17 cellular contexts compared by ENCODE assay signal in the genomic region with DNA sequence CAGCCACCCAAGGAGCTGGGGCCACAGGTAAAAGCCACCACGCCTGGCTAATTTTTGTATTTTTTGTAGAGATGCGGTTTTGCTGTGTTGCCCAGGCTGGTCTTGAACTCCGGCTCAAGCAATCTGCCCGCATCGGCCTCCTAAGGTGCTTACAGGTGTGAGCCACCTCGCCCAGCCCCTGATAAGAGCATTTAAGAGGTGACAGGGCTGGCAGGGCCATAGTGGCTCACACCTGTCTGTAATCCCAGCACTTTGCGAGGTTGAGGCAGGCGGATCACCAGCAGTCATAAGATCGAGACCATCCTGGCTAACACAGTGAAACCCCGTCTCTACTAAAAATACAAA. TPM values are rescaled to one million over a fixed set of nuclear protein-coding genes. Genes with fewer than 3 reads are reported as not detected.
DNase-seq lines count a peak whose midpoint lies in the region; ATAC-seq and TF ChIP-seq lines count a peak whose summit lies in the region.
"Had no signal": no experiment of that assay in that cellular context is flagged by ENCODE, and none has a peak within 500 bp of the region (broad histone marks: within the 10 kb centered on the region; RNA-seq: fewer than 3 reads in every experiment).

No MANE protein-coding gene starts in this region.

- H4K20me1 ChIP-seq in DOHH2 (ENCODE audit: control insufficient read depth, insufficient read depth, low read depth, low read length), result no peaks in the 10 kb centered on the region
- H4K20me1 ChIP-seq in GM23338 (replicated peaks; ENCODE audit: insufficient read depth), result no peaks in the 10 kb centered on the region

- no peaks in the 10 kb centered on the region for H3K27me3 ChIP-seq in A673 (replicated peaks; ENCODE audit: insufficient read depth, low read depth, low read length, poor library complexity)
- H3K27me3 ChIP-seq in DOHH2 (ENCODE audit: control insufficient read depth, low read length), result no peaks in the 10 kb centered on the region
- no peaks in the 10 kb centered on the region for H3K27me3 ChIP-seq in mononuclear cell (ENCODE audit: insufficient read depth, low read length)
- H3K27me3 ChIP-seq in GM23338 (ENCODE audit: insufficient read depth), result no peaks in the 10 kb centered on the region
- no peaks in the 10 kb centered on the region for H3K27me3 ChIP-seq in esophagus squamous epithelium
- H3K27me3 ChIP-seq: gastrocnemius medialis, neural progenitor cell had no signal

- no TSS peak for BruUV-seq in A673 (replicated peaks; lab: Mats Ljungman, UMichigan)

- peaks cover 10% of the 10 kb centered on the region for H3K36me3 Mint-ChIP-seq in activated CD4-positive, alpha-beta memory T cell treated with anti-CD3 and anti-CD28 coated beads, Interleukin-2, amount 10 ng/mL, durations not matched to agents 7 days and 5 days (ENCODE audit: low read depth)
- peaks cover 13% of the 10 kb centered on the region; the same call in 2 of the 3 replicates for H3K36me3 Mint-ChIP-seq in GM23338 (ENCODE audit: low read depth)

- H3F3A ChIP-seq in DOHH2 (ENCODE audit: control insufficient read depth, insufficient read depth) (peaks cover 12% of the 10 kb centered on the region), GM23338 (replicated peaks; ENCODE audit: low read depth) (no peaks in the 10 kb centered on the region; the same call in 1 of the 2 replicates)

- H3K9me3 ChIP-seq in A673 (ENCODE audit: low read depth, low read length, poor library complexity, severe bottlenecking), result no peaks in the 10 kb centered on the region
- no peaks in the 10 kb centered on the region for H3K9me3 ChIP-seq in DOHH2 (ENCODE audit: control insufficient read depth, insufficient read depth, low read length)
- no peaks in the 10 kb centered on the region for H3K9me3 ChIP-seq in mononuclear cell (ENCODE audit: low read depth, low read length)
- H3K9me3 ChIP-seq in esophagus squamous epithelium, result no peaks in the 10 kb centered on the region
- H3K9me3 ChIP-seq: gastrocnemius medialis had no signal

- peaks cover 12% of the 10 kb centered on the region for H3K4me1 ChIP-seq in A673 (ENCODE audit: insufficient read depth, low read length, poor library complexity, severe bottlenecking)
- peaks cover 51% of the 10 kb centered on the region for H3K4me1 ChIP-seq in DOHH2 (ENCODE audit: control insufficient read depth, low read length)
- H3K4me1 ChIP-seq in mononuclear cell (ENCODE audit: insufficient read depth, low read length), result peaks cover 22% of the 10 kb centered on the region
- H3K4me1 ChIP-seq in GM23338 (ENCODE audit: insufficient read depth), result no peaks in the 10 kb centered on the region
- no peaks in the 10 kb centered on the region for H3K4me1 ChIP-seq in esophagus squamous epithelium

- H3K27ac ChIP-seq in A673 (ENCODE audit: low read depth, low read length, poor library complexity, severe bottlenecking) (peak overlapping the region; percentile 42), DOHH2 (ENCODE audit: low read depth, low read length) (peak overlapping the region; percentile 81), GM23338 (ENCODE audit: low read depth) (no peak overlapping the region), esophagus squamous epithelium (peak overlapping the region in 1 of 4 donors; percentile 2)
- H3K27ac ChIP-seq: neural progenitor cell had no signal

- POLR2A ChIA-PET in A673 (lab: Charles Lee; ENCODE audit: low non-redundant PET), result no interaction called here
- POLR2A ChIA-PET in activated CD4-positive, alpha-beta memory T cell treated with anti-CD3 and anti-CD28 coated beads, Interleukin-2, amount 10 ng/mL, durations not matched to agents 7 days and 5 days (lab: Charles Lee), result interaction anchor here (1.0 to 2.1 kb wide), 2 partner anchors 9 to 17 kb away, joined by 3 to 19 read pairs; a partner anchor contains a TSS

- H2AFZ ChIP-seq in GM23338, result no peak overlapping the region
- H2AFZ ChIP-seq: neural progenitor cell had no signal

- no peak overlapping the region for H3K4me3 Mint-ChIP-seq in activated CD4-positive, alpha-beta memory T cell treated with anti-CD3 and anti-CD28 coated beads, Interleukin-2, amount 10 ng/mL, durations not matched to agents 7 days and 5 days
- H3K4me3 Mint-ChIP-seq in GM23338, result no peak overlapping the region
- H3K4me3 Mint-ChIP-seq: neural progenitor cell had no signal

- H3K79me2 ChIP-seq in DOHH2 (ENCODE audit: control insufficient read depth, low read length) (no peaks in the 10 kb centered on the region), GM23338 (replicated peaks; ENCODE audit: insufficient read depth) (no peaks in the 10 kb centered on the region)

- WGBS in esophagus squamous epithelium, 2 donors, result 93 to 100% methylated on average over 1 to 6 of the region's 10 CpGs

- H3K4me3 ChIP-seq in A673 (ENCODE audit: low read depth, low read length, poor library complexity, severe bottlenecking), result no peak overlapping the region
- H3K4me3 ChIP-seq in DOHH2 (ENCODE audit: low read length), result peak overlapping the region; percentile 46
- peak overlapping the region; percentile 12 for H3K4me3 ChIP-seq in mononuclear cell (ENCODE audit: low read length)
- no peak overlapping the region for H3K4me3 ChIP-seq in GM23338
- H3K4me3 ChIP-seq in esophagus squamous epithelium, result no peak overlapping the region
- H3K4me3 ChIP-seq: gastrocnemius medialis, lung, neural progenitor cell had no signal

- H3K9me2 ChIP-seq in DOHH2 (replicated peaks; ENCODE audit: control insufficient read depth, low read length), result no peaks in the 10 kb centered on the region
- H3K9me2 ChIP-seq in GM23338 (ENCODE audit: insufficient read depth), result no peaks in the 10 kb centered on the region

- ATAC-seq in GM23338, result no peak
- ATAC-seq: gastrocnemius medialis, Right ventricle myocardium inferior had no signal

- DNase-seq in A673 (ENCODE audit: low spot score) (no peak), GM23338 (ENCODE audit: low spot score) (no peak), DMS53 (lab: John Stamatoyannopoulos, UW) (no peak), esophagus squamous epithelium (lab: John Stamatoyannopoulos, UW) (no peak)
- DNase-seq in activated CD4-positive, alpha-beta memory T cell treated with anti-CD3 and anti-CD28 coated beads, Interleukin-2, amount 10 ng/mL, durations not matched to agents 7 days and 5 days, result no peak
- DNase-seq in stimulated activated CD8-positive, alpha-beta memory T cell treated with anti-CD3 and anti-CD28 coated beads, Interleukin-4, amount 100 ng/mL, for 48 hours, result no peak
- DNase-seq: activated CD4-positive, alpha-beta T cell treated with anti-CD3 and anti-CD28 coated beads for 48 hours; HCEC 1CT; NCI-H1694 treated with DMSO at 0.1 percent for 48 hours; NCI-H345; substantia nigra had no signal

- intact Hi-C loops in A673 (cut with micrococcal nuclease; ENCODE audit: unreplicated experiment) (no loop called here), esophagus squamous epithelium (cut with DNase I) (no loop called here)

- no peak for TF ChIP-seq CTCF in A673 (conservative IDR thresholded peaks at IDR 0.05; ENCODE audit: low read depth, low read length)
- no peak for TF ChIP-seq CTCF in DOHH2 (IDR thresholded peaks at IDR 0.05; ENCODE audit: low read depth, low read length, poor library complexity, severe bottlenecking)
- no peak for TF ChIP-seq CTCF in GM23338 (conservative IDR thresholded peaks at IDR 0.05; ENCODE audit: low read depth in 2 of 2)
- no peak for TF ChIP-seq CTCF in esophagus squamous epithelium (IDR thresholded peaks at IDR 0.05)

- no peaks in the 10 kb centered on the region for H3K27me3 Mint-ChIP-seq in activated CD4-positive, alpha-beta memory T cell treated with anti-CD3 and anti-CD28 coated beads, Interleukin-2, amount 10 ng/mL, durations not matched to agents 7 days and 5 days
- peaks cover 2% of the 10 kb centered on the region for H3K27me3 Mint-ChIP-seq in GM23338 (ENCODE audit: insufficient read depth, low read depth, poor library complexity)

- no peaks in the 10 kb centered on the region for H3K9me3 Mint-ChIP-seq in activated CD4-positive, alpha-beta memory T cell treated with anti-CD3 and anti-CD28 coated beads, Interleukin-2, amount 10 ng/mL, durations not matched to agents 7 days and 5 days
- peaks cover 6% of the 10 kb centered on the region; the same call in 1 of the 3 replicates for H3K9me3 Mint-ChIP-seq in GM23338
- H3K9me3 Mint-ChIP-seq: neural progenitor cell had no signal

- H3K27ac Mint-ChIP-seq in activated CD4-positive, alpha-beta memory T cell treated with anti-CD3 and anti-CD28 coated beads, Interleukin-2, amount 10 ng/mL, durations not matched to agents 7 days and 5 days, result peak overlapping the region; percentile 86
- no peak overlapping the region for H3K27ac Mint-ChIP-seq in GM23338

- peaks cover 21% of the 10 kb centered on the region for H3K4me1 Mint-ChIP-seq in activated CD4-positive, alpha-beta memory T cell treated with anti-CD3 and anti-CD28 coated beads, Interleukin-2, amount 10 ng/mL, durations not matched to agents 7 days and 5 days
- H3K4me1 Mint-ChIP-seq in GM23338, result no peaks in the 10 kb centered on the region

- no peak for TF ChIP-seq POLR2A in esophagus squamous epithelium (IDR thresholded peaks at IDR 0.05)

- H3K36me3 ChIP-seq in A673 (ENCODE audit: insufficient read depth, low read length, poor library complexity, severe bottlenecking) (no peaks in the 10 kb centered on the region), DOHH2 (ENCODE audit: control insufficient read depth, low read length) (no peaks in the 10 kb centered on the region; the same call in 1 of the 2 replicates), GM23338 (ENCODE audit: insufficient read depth) (no peaks in the 10 kb centered on the region), esophagus squamous epithelium (peaks cover 0 to 60% (median 5%) of the 10 kb centered on the region in 3 donors)
- H3K36me3 ChIP-seq: gastrocnemius medialis, neural progenitor cell had no signal

- H3K4me2 ChIP-seq in DOHH2 (ENCODE audit: low read length) (peak overlapping the region; percentile 72), GM23338 (no peak overlapping the region)
- H3K4me2 ChIP-seq: neural progenitor cell had no signal

- CTCF ChIA-PET in A673 (lab: Charles Lee), result interaction anchor here (0.6 kb wide), 1 partner anchor 47 kb away, joined by 5 read pairs; no protein-coding TSS in a partner anchor
- CTCF ChIA-PET in activated CD4-positive, alpha-beta memory T cell treated with anti-CD3 and anti-CD28 coated beads, Interleukin-2, amount 10 ng/mL, durations not matched to agents 7 days and 5 days (lab: Charles Lee), result interaction anchor here (0.6 to 6.4 kb wide), 5 partner anchors 10 to 51 kb away, joined by 4 to 50 read pairs (median 5); a partner anchor contains a TSS

RNA-seq across cellular contexts. Expression of a gene that starts 9.0 kb away (rescaled TPM):
- total RNA-seq in A673 (2021) (20.3 and 20.9 TPM in 2 replicates), mononuclear cell (15.6 TPM), esophagus squamous epithelium (10 to 100 TPM in 1 of 4 donors, 1 to 10 TPM in 3; 3.7 to 10.2 (median 5.5) TPM)
- total RNA-seq in activated CD4-positive, alpha-beta memory T cell treated with anti-CD3 and anti-CD28 coated beads, Interleukin-2, amount 10 ng/mL, durations not matched to agents 7 days and 5 days, result 10 to 100 TPM; 26.6 to 28.5 TPM
- 22.8 and 25.7 TPM in 2 replicates for total RNA-seq in GM23338 (2014; rRNA removed; shearing (Covaris generic))
- polyA plus RNA-seq in GM23338 (2016; fragmentation: Nextera tagmentation; extraction: Ambion mirVana), result 5.3 and 7.7 TPM in 2 replicates

RNA-seq across cellular contexts. Expression of a gene that starts 36.7 kb away (rescaled TPM):
- 6.2 and 8.6 TPM in 2 replicates for total RNA-seq in A673 (2021)
- 10 to 100 TPM; 15.5 to 16.9 TPM for total RNA-seq in activated CD4-positive, alpha-beta memory T cell treated with anti-CD3 and anti-CD28 coated beads, Interleukin-2, amount 10 ng/mL, durations not matched to agents 7 days and 5 days
- 2.2 TPM for total RNA-seq in mononuclear cell
- 4.0 and 6.5 TPM in 2 replicates for total RNA-seq in GM23338 (2014; rRNA removed; shearing (Covaris generic))
- 2.9 and 5.0 TPM in 2 replicates for polyA plus RNA-seq in GM23338 (2016; fragmentation: Nextera tagmentation; extraction: Ambion mirVana)
- 1 to 10 TPM in 3 of 4 donors, under 1 TPM in 1; 1.00 to 3.4 (median 2.1) TPM for total RNA-seq in esophagus squamous epithelium

RNA-seq across cellular contexts. Expression of a gene that starts 46.4 kb away (rescaled TPM):
- total RNA-seq in A673 (2021) (15.0 and 16.3 TPM in 2 replicates), mononuclear cell (5.5 TPM), esophagus squamous epithelium (1 to 10 TPM; 3.4 to 8.5 (median 6.7) TPM)
- total RNA-seq in activated CD4-positive, alpha-beta memory T cell treated with anti-CD3 and anti-CD28 coated beads, Interleukin-2, amount 10 ng/mL, durations not matched to agents 7 days and 5 days, result 1 to 10 TPM; 8.6 to 9.4 TPM
- total RNA-seq in GM23338 (2014; rRNA removed; shearing (Covaris generic)), result 6.7 and 12.9 TPM in 2 replicates
- 2.5 and 2.9 TPM in 2 replicates for polyA plus RNA-seq in GM23338 (2016; fragmentation: Nextera tagmentation; extraction: Ambion mirVana)

RNA-seq across cellular contexts. Expression of a gene that starts 50.7 kb away (rescaled TPM):
- 21.0 and 25.3 TPM in 2 replicates for total RNA-seq in A673 (2021)
- total RNA-seq in activated CD4-positive, alpha-beta memory T cell treated with anti-CD3 and anti-CD28 coated beads, Interleukin-2, amount 10 ng/mL, durations not matched to agents 7 days and 5 days, result 10 to 100 TPM; 44.1 to 47.7 TPM
- total RNA-seq in mononuclear cell, result 4.3 TPM
- total RNA-seq in GM23338 (2014; rRNA removed; shearing (Covaris generic)), result 17.5 and 18.3 TPM in 2 replicates
- polyA plus RNA-seq in GM23338 (2016; fragmentation: Nextera tagmentation; extraction: Ambion mirVana), result 32.0 and 33.8 TPM in 2 replicates
- total RNA-seq in esophagus squamous epithelium, result 10 to 100 TPM in 3 of 4 donors, 1 to 10 TPM in 1; 7.1 to 17.2 (median 14.0) TPM

Comparison
In these comparisons a context has a peak if more than half of its experiments do, and no peak if none do; other contexts are left out.
1. H3K4me3 ChIP-seq: peak in DOHH2 (single experiment) and mononuclear cell (single experiment); none in A673 (single experiment), GM23338 (single experiment) and esophagus squamous epithelium (0 of 4).